Comparison of ENCODE assay signal across 14 cellular contexts in genomic region chr17:77724876-77725615, GRCh38.
DNase-seq lines count a peak whose midpoint lies in the region; ATAC-seq and TF ChIP-seq lines count a peak whose summit lies in the region.
"Had no signal": no experiment of that assay in that cellular context is flagged by ENCODE, and none has a peak within 500 bp of the region (broad histone marks: within the 10 kb centered on the region; RNA-seq: fewer than 3 reads in every experiment).

No MANE protein-coding gene starts in this region.

- no peak overlapping the region for H3K27ac ChIP-seq in esophagus muscularis mucosa (replicated peaks in 1 of 4)
- H3K27ac ChIP-seq in gastrocnemius medialis = no peak overlapping the region
- H3K27ac ChIP-seq: parathyroid adenoma, SJSA1 had no signal

- no peak for TF ChIP-seq EP300 in esophagus muscularis mucosa (IDR thresholded peaks at IDR 0.05)

- in situ Hi-C loops in gastrocnemius medialis (cut with MboI; ENCODE audit: low sequenced_read_pairs in 4 of 4) = loop anchor here in 1 of 4 donors (10.0 to 25.0 kb wide), 2 partner anchors 180 to 688 kb away; no protein-coding TSS in a partner anchor

- H3K9me3 ChIP-seq in esophagus muscularis mucosa (no peaks in the 10 kb centered on the region), gastrocnemius medialis (no peaks in the 10 kb centered on the region)
- H3K9me3 ChIP-seq: SJSA1 had no signal

- H3K4me3 ChIP-seq in esophagus muscularis mucosa = no peak overlapping the region
- no peak overlapping the region for H3K4me3 ChIP-seq in gastrocnemius medialis
- H3K4me3 ChIP-seq: SJSA1 had no signal

- H3K36me3 ChIP-seq in esophagus muscularis mucosa (no peaks in the 10 kb centered on the region), gastrocnemius medialis (no peaks in the 10 kb centered on the region)
- H3K36me3 ChIP-seq: SJSA1 had no signal

- intact Hi-C loops in esophagus muscularis mucosa (cut with DNase I) (no loop called here), gastrocnemius medialis (cut with DNase I; ENCODE audit: low total_unique reads) (no loop called here)

- TF ChIP-seq POLR2A in esophagus muscularis mucosa (IDR thresholded peaks at IDR 0.05; ENCODE audit: low read depth) = no peak
- no peak for TF ChIP-seq POLR2A in gastrocnemius medialis (IDR thresholded peaks at IDR 0.05)

- 93% methylated on average over 17 of the region's 28 CpGs for WGBS in esophagus muscularis mucosa

- H3K4me1 ChIP-seq in esophagus muscularis mucosa = peaks cover 18 to 31% (median 22%) of the 10 kb centered on the region in 4 donors
- peaks cover 4 to 6% of the 10 kb centered on the region in 2 donors for H3K4me1 ChIP-seq in gastrocnemius medialis
- H3K4me1 ChIP-seq: parathyroid adenoma, SJSA1 had no signal

- ATAC-seq in GM21717 (IDR thresholded peaks at IDR 0.05; ENCODE audit: unreplicated experiment) (no peak), gastrocnemius medialis (no peak), GM19455 (IDR thresholded peaks at IDR 0.05; ENCODE audit: unreplicated experiment) (no peak)

- H3K27me3 ChIP-seq in esophagus muscularis mucosa (no peaks in the 10 kb centered on the region), gastrocnemius medialis (no peaks in the 10 kb centered on the region)

- peak; percentile 1 for DNase-seq in stimulated activated CD4-positive, alpha-beta T cell treated with anti-CD3 and anti-CD28 coated beads, Interleukin-4, amount 100 ng/mL, for 24 hours
- no peak for DNase-seq in stimulated activated CD4-positive, alpha-beta T cell treated with anti-CD3 and anti-CD28 coated beads, Interleukin-4, amount 100 ng/mL, for 1 hour
- DNase-seq in NCI-H2107 treated with DMSO at 0.1 percent for 48 hours (lab: John Stamatoyannopoulos, UW; ENCODE audit: unreplicated experiment) = peak; percentile 64
- DNase-seq in esophagus muscularis mucosa (ENCODE audit: extremely low spot score) = peak; percentile 74
- no peak for DNase-seq in gastrocnemius medialis
- no peak for DNase-seq in SW 1271 (lab: John Stamatoyannopoulos, UW)
- DNase-seq: activated T-cell treated with anti-CD3 and anti-CD28 coated beads, Interleukin-2, amount 50 U/mL, for 24 hours; amygdala; Karpas-422; NCI-H82 had no signal

- TF ChIP-seq CTCF in esophagus muscularis mucosa (IDR thresholded peaks at IDR 0.05) (no peak), gastrocnemius medialis (IDR thresholded peaks at IDR 0.05 in 4 of 5, conservative IDR thresholded peaks at IDR 0.05 in 1 of 5) (no peak)

Comparison
In these comparisons a context has a peak if more than half of its experiments do, and no peak if none do; other contexts are left out.
1. DNase-seq: peak in stimulated activated CD4-positive, alpha-beta T cell treated with anti-CD3 and anti-CD28 coated beads, Interleukin-4, amount 100 ng/mL, for 24 hours (single experiment), NCI-H2107 treated with DMSO at 0.1 percent for 48 hours (single experiment) and esophagus muscularis mucosa (single experiment); none in stimulated activated CD4-positive, alpha-beta T cell treated with anti-CD3 and anti-CD28 coated beads, Interleukin-4, amount 100 ng/mL, for 1 hour (single experiment), gastrocnemius medialis (0 of 2) and SW 1271 (0 of 2).